8 cellular contexts compared by ENCODE assay signal in genomic region chr14:101961011-101961721, GRCh38. TPM values are rescaled to one million over a fixed set of nuclear protein-coding genes. Genes with fewer than 3 reads are reported as not detected.
DNase-seq lines count a peak whose midpoint lies in the region; ATAC-seq and TF ChIP-seq lines count a peak whose summit lies in the region.

No MANE protein-coding gene starts in this region.

- H3K4me2 ChIP-seq in fibroblast of lung (ENCODE audit: extremely low read depth, insufficient read depth, low read length) = no peak overlapping the region

- H3K9me3 ChIP-seq in fibroblast of lung (ENCODE audit: control insufficient read depth, insufficient read depth, low read depth, low read length) = no peaks in the 10 kb centered on the region

- no peak overlapping the region for H3K4me3 ChIP-seq in fibroblast of lung (replicated peaks in 1 of 4; ENCODE audit: control extremely low read depth in 1 of 4, insufficient read depth in 1 of 4, low read depth in 3 of 4, low read length in 4 of 4)

- H3K4me3 Mint-ChIP-seq in activated T-cell treated with anti-CD3 and anti-CD28 coated beads, Interleukin-2, amount 50 U/mL, for 72 hours = no peak overlapping the region
- H3K4me3 Mint-ChIP-seq in nephron = peak overlapping the region; percentile 53 to 72 (median 71)
- H3K4me3 Mint-ChIP-seq in stimulated activated naive CD8-positive, alpha-beta T cell treated with anti-CD3 and anti-CD28 coated beads, Interleukin-15, Interleukin-2, amounts not matched to agents 100 ng/mL and 50 ng/mL, for 24 hours = peak overlapping the region; percentile 32

- H3K79me2 ChIP-seq in fibroblast of lung (ENCODE audit: control insufficient read depth, insufficient read depth, low read length) = peaks cover 20% of the 10 kb centered on the region

- no peak overlapping the region for H3K9ac ChIP-seq in fibroblast of lung (ENCODE audit: insufficient read depth, low read length)

- peak; percentile 12 to 26 for ATAC-seq in activated T-cell treated with anti-CD3 and anti-CD28 coated beads, Interleukin-2, amount 50 U/mL, for 72 hours (replicated peaks in 1 of 2)
- no peak for ATAC-seq in GM21381 (IDR thresholded peaks at IDR 0.05; ENCODE audit: unreplicated experiment)

- DNase-seq in DMS53 (lab: John Stamatoyannopoulos, UW) (peak; percentile 87), M059J (ENCODE audit: low read depth) (peak; percentile 67), RPMI8226 (peak; percentile 79), fibroblast of lung (ENCODE audit: low read depth in 2 of 2) (peak; percentile 68 to 80)
- peak; percentile 77 to 80 for DNase-seq in activated T-cell treated with anti-CD3 and anti-CD28 coated beads, Interleukin-2, amount 50 U/mL, for 72 hours

- peaks cover 21% of the 10 kb centered on the region for H3K4me1 ChIP-seq in fibroblast of lung (ENCODE audit: control insufficient read depth, extremely low read depth, insufficient read depth, low read length)

- peaks cover 1 to 2% of the 10 kb centered on the region in 2 donors for H3K36me3 Mint-ChIP-seq in activated T-cell treated with anti-CD3 and anti-CD28 coated beads, Interleukin-2, amount 50 U/mL, for 72 hours (ENCODE audit: insufficient read depth in 2 of 2)
- no peaks in the 10 kb centered on the region for H3K36me3 Mint-ChIP-seq in nephron (ENCODE audit: low read depth)
- H3K36me3 Mint-ChIP-seq in stimulated activated naive CD8-positive, alpha-beta T cell treated with anti-CD3 and anti-CD28 coated beads, Interleukin-15, Interleukin-2, amounts not matched to agents 100 ng/mL and 50 ng/mL, for 24 hours (ENCODE audit: low read depth) = no peaks in the 10 kb centered on the region

- TF ChIP-seq CTCF in fibroblast of lung (conservative IDR thresholded peaks at IDR 0.05 in 1 of 2, IDR thresholded peaks at IDR 0.05 in 1 of 2; ENCODE audit: low read depth in 1 of 2, low read length in 2 of 2) (peak; percentile 82 to 98), nephron (IDR thresholded peaks at IDR 0.05; ENCODE audit: unreplicated experiment in 3 of 3) (peak; percentile 79 to 84 (median 81))

- H3K27me3 ChIP-seq in fibroblast of lung (ENCODE audit: control insufficient read depth, insufficient read depth, low read length) = no peaks in the 10 kb centered on the region

- H3K36me3 ChIP-seq in fibroblast of lung (ENCODE audit: control insufficient read depth, insufficient read depth, low read length) = no peaks in the 10 kb centered on the region

- no peaks in the 10 kb centered on the region for H3K9me3 Mint-ChIP-seq in activated T-cell treated with anti-CD3 and anti-CD28 coated beads, Interleukin-2, amount 50 U/mL, for 72 hours
- H3K9me3 Mint-ChIP-seq in nephron = no peaks in the 10 kb centered on the region
- H3K9me3 Mint-ChIP-seq in stimulated activated naive CD8-positive, alpha-beta T cell treated with anti-CD3 and anti-CD28 coated beads, Interleukin-15, Interleukin-2, amounts not matched to agents 100 ng/mL and 50 ng/mL, for 24 hours = no peaks in the 10 kb centered on the region

- no peaks in the 10 kb centered on the region for H4K20me1 ChIP-seq in fibroblast of lung (ENCODE audit: control insufficient read depth, extremely low read depth, insufficient read depth, low read length)

- peaks cover 30% of the 10 kb centered on the region for H3K4me1 Mint-ChIP-seq in activated T-cell treated with anti-CD3 and anti-CD28 coated beads, Interleukin-2, amount 50 U/mL, for 72 hours (ENCODE audit: low read depth)
- H3K4me1 Mint-ChIP-seq in nephron = peaks cover 17% of the 10 kb centered on the region
- peaks cover 25% of the 10 kb centered on the region for H3K4me1 Mint-ChIP-seq in stimulated activated naive CD8-positive, alpha-beta T cell treated with anti-CD3 and anti-CD28 coated beads, Interleukin-15, Interleukin-2, amounts not matched to agents 100 ng/mL and 50 ng/mL, for 24 hours (ENCODE audit: low read depth)

- peak overlapping the region; percentile 9 for H2AFZ ChIP-seq in fibroblast of lung (ENCODE audit: low read length)

- no peak overlapping the region for H3K27ac ChIP-seq in fibroblast of lung (ENCODE audit: insufficient read depth, low read length)

- no peak overlapping the region for H3K27ac Mint-ChIP-seq in activated T-cell treated with anti-CD3 and anti-CD28 coated beads, Interleukin-2, amount 50 U/mL, for 72 hours
- H3K27ac Mint-ChIP-seq in nephron = peak overlapping the region in 1 of 3 experiments; percentile 54
- peak overlapping the region; percentile 63 for H3K27ac Mint-ChIP-seq in stimulated activated naive CD8-positive, alpha-beta T cell treated with anti-CD3 and anti-CD28 coated beads, Interleukin-15, Interleukin-2, amounts not matched to agents 100 ng/mL and 50 ng/mL, for 24 hours

- no peaks in the 10 kb centered on the region for H3K27me3 Mint-ChIP-seq in activated T-cell treated with anti-CD3 and anti-CD28 coated beads, Interleukin-2, amount 50 U/mL, for 72 hours (ENCODE audit: low read depth)
- H3K27me3 Mint-ChIP-seq in nephron (ENCODE audit: low read depth) = peaks cover 7% of the 10 kb centered on the region
- no peaks in the 10 kb centered on the region for H3K27me3 Mint-ChIP-seq in stimulated activated naive CD8-positive, alpha-beta T cell treated with anti-CD3 and anti-CD28 coated beads, Interleukin-15, Interleukin-2, amounts not matched to agents 100 ng/mL and 50 ng/mL, for 24 hours

RNA-seq across cellular contexts. Expression of gene DYNC1H1, which starts 3.2 kb away (rescaled TPM):
- 93.0 and 257 TPM in 2 replicates for total RNA-seq in M059J (2014; rRNA removed; shearing (Covaris generic))
- total RNA-seq in activated T-cell treated with anti-CD3 and anti-CD28 coated beads, Interleukin-2, amount 50 U/mL, for 72 hours = 100 to 1,000 TPM; 300 to 335 TPM
- 394 and 677 TPM in 2 replicates for total RNA-seq in fibroblast of lung
- polyA plus RNA-seq in fibroblast of lung = 128 and 186 TPM in 2 replicates
- 362 and 387 TPM in 2 replicates for polyA plus RNA-seq in fibroblast of lung (2012)
- polyA minus RNA-seq in fibroblast of lung (ENCODE audit: low replicate concordance) = 1,364 and 1,482 TPM in 2 replicates

Comparison
In these comparisons a context has a peak if more than half of its experiments do, and no peak if none do; other contexts are left out.
1. H3K4me3 Mint-ChIP-seq: peak in nephron (3 of 3) and stimulated activated naive CD8-positive, alpha-beta T cell treated with anti-CD3 and anti-CD28 coated beads, Interleukin-15, Interleukin-2, amounts not matched to agents 100 ng/mL and 50 ng/mL, for 24 hours (single experiment); none in activated T-cell treated with anti-CD3 and anti-CD28 coated beads, Interleukin-2, amount 50 U/mL, for 72 hours (0 of 2).
2. Peak in every context shown above with its lines, with median percentiles within 50 percentile points of each other: DNase-seq.